In the genomic region with DNA sequence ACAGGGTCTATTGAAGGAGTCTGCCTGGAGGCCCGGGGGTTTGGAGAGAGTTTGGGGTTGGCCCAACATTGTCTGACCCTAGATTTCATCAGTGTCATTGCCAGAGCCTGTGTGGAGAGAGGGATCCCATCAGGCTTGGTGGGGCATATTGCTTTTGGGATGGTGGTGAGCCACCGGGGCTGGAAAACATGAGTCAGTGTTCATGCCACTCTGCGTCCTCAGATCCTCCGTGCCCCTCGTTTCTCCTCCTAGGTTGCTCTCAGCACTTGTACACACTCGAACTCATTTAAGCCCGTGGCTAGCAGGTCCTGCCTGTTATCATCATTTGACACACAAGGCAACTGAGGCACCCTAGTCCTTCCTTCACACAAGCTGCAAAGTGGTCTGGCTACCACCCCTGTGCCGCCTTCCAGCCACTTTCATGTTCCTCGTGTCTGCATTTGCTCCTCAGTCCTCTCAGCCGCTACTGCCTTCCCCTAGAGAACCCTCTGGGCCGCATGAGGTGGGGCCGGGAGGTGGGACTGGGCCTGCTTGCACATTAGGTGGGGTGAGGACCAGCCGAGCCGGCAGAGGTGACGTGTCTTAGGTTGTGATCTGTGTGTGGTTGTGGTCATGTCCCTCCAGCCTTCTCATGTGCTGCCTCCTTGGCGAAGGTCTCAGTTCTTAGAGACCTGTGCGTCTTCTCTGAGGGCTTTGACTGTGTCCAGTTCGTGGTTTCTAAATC, we compare ENCODE assay signal across 17 cellular contexts. TPM values are rescaled to one million over a fixed set of nuclear protein-coding genes. Genes with fewer than 3 reads are reported as not detected.
DNase-seq lines count a peak whose midpoint lies in the region; ATAC-seq and TF ChIP-seq lines count a peak whose summit lies in the region.
"Had no signal": no experiment of that assay in that cellular context is flagged by ENCODE, and none has a peak within 500 bp of the region (broad histone marks: within the 10 kb centered on the region; RNA-seq: fewer than 3 reads in every experiment).

No MANE protein-coding gene starts in this region.

- peaks cover 2% of the 10 kb centered on the region for H3K79me1 ChIP-seq in H9 (ENCODE audit: insufficient read depth, low read depth, low read length, poor library complexity, severe bottlenecking)

- no peaks in the 10 kb centered on the region for H4K20me1 ChIP-seq in H9 (ENCODE audit: control insufficient read depth, insufficient read depth, insufficient read length)

- H3K9me3 ChIP-seq in iPS-15b (ENCODE audit: control insufficient read depth, insufficient read depth, low read length) (no peaks in the 10 kb centered on the region), H9 (ENCODE audit: control insufficient read depth, low read depth, low read length) (no peaks in the 10 kb centered on the region)
- H3K9me3 ChIP-seq: ascending aorta, MG63 had no signal

- no peak overlapping the region for H3K27ac ChIP-seq in H9 (ENCODE audit: insufficient read length, low read depth, low read length)
- H3K27ac ChIP-seq: ascending aorta, PC-9 had no signal

- no peak overlapping the region for H2AFZ ChIP-seq in H9 (ENCODE audit: low read length)
- H2AFZ ChIP-seq: PC-9 had no signal

- peaks cover 5% of the 10 kb centered on the region for H3K23me2 ChIP-seq in H9 (ENCODE audit: insufficient read length, low read depth, low read length, poor library complexity, severe bottlenecking)

- H3K18ac ChIP-seq in H9 (ENCODE audit: insufficient read length, low read depth, low read length), result no peak overlapping the region

- H4K91ac ChIP-seq in H9 (ENCODE audit: insufficient read length, low read depth, low read length), result no peak overlapping the region

- no peak overlapping the region for H3K14ac ChIP-seq in H9 (ENCODE audit: insufficient read depth, low read length)

- no peak overlapping the region for H3K4me2 ChIP-seq in H9 (ENCODE audit: insufficient read depth, insufficient read length, low read length)
- H3K4me2 ChIP-seq: PC-9 had no signal

- no peak overlapping the region for H2BK15ac ChIP-seq in H9 (ENCODE audit: low read depth, low read length)

- POLR2A ChIA-PET in activated B cell treated with CpG ODN at 0.5 μM for 24 hours (lab: Charles Lee), result interaction anchor here (0.6 to 6.6 kb wide), 2 partner anchors 29 to 72 kb away, joined by 3 to 117 read pairs; a partner anchor contains a TSS

- no peak overlapping the region for H2AK5ac ChIP-seq in H9 (ENCODE audit: insufficient read length, low read length)

- no peak for ATAC-seq in activated B cell treated with CpG ODN at 0.5 μM for 24 hours (ENCODE audit: low read depth)
- ATAC-seq in stimulated activated naive B cell treated with anti-CD40 and anti-IgM and Interleukin-4, amounts not matched to agents 10 μg/mL and 1 μg/mL and 100 μg/mL, for 72 hours (replicated peaks), result no peak

- H3K36me3 ChIP-seq in iPS-15b (ENCODE audit: control insufficient read depth, insufficient read depth, low read length), result peaks cover 24% of the 10 kb centered on the region
- H3K36me3 ChIP-seq: ascending aorta had no signal

- peak overlapping the region; percentile 24 for H3K9ac ChIP-seq in iPS-15b (ENCODE audit: low read depth, low read length)
- H3K9ac ChIP-seq in H9 (ENCODE audit: extremely low read depth, insufficient read length, low read length), result no peak overlapping the region

- CTCF ChIA-PET in activated B cell treated with CpG ODN at 0.5 μM for 24 hours (lab: Charles Lee), result no interaction called here

- TF ChIP-seq CTCF in activated B cell treated with CpG ODN at 0.5 μM for 24 hours (IDR thresholded peaks at IDR 0.05) (no peak), H9 (conservative IDR thresholded peaks at IDR 0.05) (no peak)

- DNase-seq in activated T-cell treated with anti-CD3 and anti-CD28 coated beads, Interleukin-2, amount 50 U/mL, for 24 hours, result no peak
- DNase-seq in activated T-cell treated with anti-CD3 and anti-CD28 coated beads for 4 hours (no peak), activated B cell treated with CpG ODN at 0.5 μM for 24 hours (no peak), H9 (no peak), ecto neural progenitor cell (ENCODE audit: low spot score) (no peak), NCI-H1436 treated with DMSO at 0.1 percent for 48 hours (lab: John Stamatoyannopoulos, UW) (no peak)
- DNase-seq in stimulated activated naive B cell treated with anti-CD40 and anti-IgM and Interleukin-4, amounts not matched to agents 10 μg/mL and 1 μg/mL and 100 μg/mL, for 72 hours, result no peak
- DNase-seq: ACHN; activated CD8-positive, alpha-beta memory T cell treated with anti-CD3 and anti-CD28 coated beads, Interleukin-2, amount 50 U/mL, for 4 hours; DMS 273 treated with DMSO at 0.1 percent for 48 hours; effector CD4-positive, alpha-beta T cell; foreskin melanocyte; MG63; NCI-H2227 treated with DMSO at 0.1 percent for 48 hours; PC-9 had no signal

- no peaks in the 10 kb centered on the region for H3K9me3 Mint-ChIP-seq in activated T-cell treated with anti-CD3 and anti-CD28 coated beads, Interleukin-2, amount 50 U/mL, for 24 hours
- H3K9me3 Mint-ChIP-seq in activated B cell treated with CpG ODN at 0.5 μM for 24 hours, result no peaks in the 10 kb centered on the region
- H3K9me3 Mint-ChIP-seq in stimulated activated naive B cell treated with anti-CD40 and anti-IgM and Interleukin-4, amounts not matched to agents 10 μg/mL and 1 μg/mL and 100 μg/mL, for 72 hours, result no peaks in the 10 kb centered on the region
- H3K9me3 Mint-ChIP-seq in H9, result no peaks in the 10 kb centered on the region; a peak in 1 of 5 replicates

- H3K27me3 ChIP-seq in iPS-15b (ENCODE audit: control insufficient read depth, insufficient read depth, low read length) (no peaks in the 10 kb centered on the region), H9 (ENCODE audit: insufficient read depth, low read length) (no peaks in the 10 kb centered on the region)
- H3K27me3 ChIP-seq: ascending aorta, MG63 had no signal

- peaks cover 72% of the 10 kb centered on the region for H3K36me3 Mint-ChIP-seq in activated T-cell treated with anti-CD3 and anti-CD28 coated beads, Interleukin-2, amount 50 U/mL, for 24 hours (ENCODE audit: low read depth)
- H3K36me3 Mint-ChIP-seq in activated B cell treated with CpG ODN at 0.5 μM for 24 hours (ENCODE audit: low read depth) (peaks cover 14% of the 10 kb centered on the region), H9 (ENCODE audit: insufficient read depth in 1 of 3, low read depth in 3 of 3) (peaks cover 5 to 48% (median 36%) of the 10 kb centered on the region in 3 experiments; a peak in 5 of 7 replicates)
- H3K36me3 Mint-ChIP-seq in stimulated activated naive B cell treated with anti-CD40 and anti-IgM and Interleukin-4, amounts not matched to agents 10 μg/mL and 1 μg/mL and 100 μg/mL, for 72 hours, result peaks cover 12 to 35% of the 10 kb centered on the region in 2 donors

- no CpG with 5 or more reads among the region's 18 CpGs for WGBS in H9 (ENCODE audit: extremely low coverage, insufficient read length, low lambda C conversion rate)

- H3K56ac ChIP-seq in H9 (ENCODE audit: insufficient read length, low read depth, low read length), result no peak overlapping the region

- peaks cover 24% of the 10 kb centered on the region for H3K4me1 ChIP-seq in iPS-15b (ENCODE audit: control insufficient read depth, insufficient read depth, low read length)
- H3K4me1 ChIP-seq in H9 (ENCODE audit: insufficient read depth, low read length), result peaks cover 11% of the 10 kb centered on the region; the same call in 1 of the 2 replicates

- H3K4me1 Mint-ChIP-seq in activated T-cell treated with anti-CD3 and anti-CD28 coated beads, Interleukin-2, amount 50 U/mL, for 24 hours (ENCODE audit: low read depth), result peaks cover 60% of the 10 kb centered on the region
- H3K4me1 Mint-ChIP-seq in activated B cell treated with CpG ODN at 0.5 μM for 24 hours (peaks cover 55% of the 10 kb centered on the region), H9 (peaks cover 45 to 48% of the 10 kb centered on the region in 2 experiments)
- H3K4me1 Mint-ChIP-seq in stimulated activated naive B cell treated with anti-CD40 and anti-IgM and Interleukin-4, amounts not matched to agents 10 μg/mL and 1 μg/mL and 100 μg/mL, for 72 hours, result peaks cover 41 to 66% of the 10 kb centered on the region in 2 donors

- H3T11ph ChIP-seq in H9 (ENCODE audit: low read length), result no peak overlapping the region

- no peaks in the 10 kb centered on the region for H3K27me3 Mint-ChIP-seq in activated T-cell treated with anti-CD3 and anti-CD28 coated beads, Interleukin-2, amount 50 U/mL, for 24 hours
- H3K27me3 Mint-ChIP-seq in activated B cell treated with CpG ODN at 0.5 μM for 24 hours (no peaks in the 10 kb centered on the region), H9 (ENCODE audit: low read depth) (no peaks in the 10 kb centered on the region)
- no peaks in the 10 kb centered on the region for H3K27me3 Mint-ChIP-seq in stimulated activated naive B cell treated with anti-CD40 and anti-IgM and Interleukin-4, amounts not matched to agents 10 μg/mL and 1 μg/mL and 100 μg/mL, for 72 hours

- no peak overlapping the region for H3K4ac ChIP-seq in H9 (ENCODE audit: low read depth, low read length)

- H3K79me2 ChIP-seq in H9 (ENCODE audit: insufficient read depth, low read length), result peaks cover 63% of the 10 kb centered on the region

- no peak overlapping the region for H4K8ac ChIP-seq in H9 (replicated peaks; ENCODE audit: insufficient read length, low read depth, low read length)

- H2BK12ac ChIP-seq in H9 (ENCODE audit: insufficient read length, low read depth, low read length), result no peak overlapping the region

- H2BK20ac ChIP-seq in H9 (ENCODE audit: low read depth, low read length, poor library complexity, severe bottlenecking), result no peak overlapping the region

- peak overlapping the region; percentile 57 for H3K4me3 Mint-ChIP-seq in activated T-cell treated with anti-CD3 and anti-CD28 coated beads, Interleukin-2, amount 50 U/mL, for 24 hours
- H3K4me3 Mint-ChIP-seq in activated B cell treated with CpG ODN at 0.5 μM for 24 hours (no peak overlapping the region), H9 (peak overlapping the region in 1 of 2 experiments; percentile 49; a peak in 1 of 5 replicates)
- no peak overlapping the region for H3K4me3 Mint-ChIP-seq in stimulated activated naive B cell treated with anti-CD40 and anti-IgM and Interleukin-4, amounts not matched to agents 10 μg/mL and 1 μg/mL and 100 μg/mL, for 72 hours

- intact Hi-C loops in activated B cell treated with CpG ODN at 0.5 μM for 24 hours (cut with micrococcal nuclease), result no loop called here

- no peak overlapping the region for H2BK120ac ChIP-seq in H9 (ENCODE audit: low read depth, low read length, poor library complexity, severe bottlenecking)

- H3K27ac Mint-ChIP-seq in activated T-cell treated with anti-CD3 and anti-CD28 coated beads, Interleukin-2, amount 50 U/mL, for 24 hours, result peak overlapping the region; percentile 79
- H3K27ac Mint-ChIP-seq in activated B cell treated with CpG ODN at 0.5 μM for 24 hours (peak overlapping the region; percentile 3), H9 (peak overlapping the region in 1 of 3 experiments; percentile 3; a peak in 4 of 7 replicates)
- peak overlapping the region; percentile 77 for H3K27ac Mint-ChIP-seq in stimulated activated naive B cell treated with anti-CD40 and anti-IgM and Interleukin-4, amounts not matched to agents 10 μg/mL and 1 μg/mL and 100 μg/mL, for 72 hours

- peak overlapping the region; percentile 88 for H3K4me3 ChIP-seq in iPS-15b (ENCODE audit: low read depth, low read length)
- H3K4me3 ChIP-seq: ascending aorta, MG63, PC-9 had no signal

- no peak overlapping the region for H4K5ac ChIP-seq in H9 (ENCODE audit: insufficient read length, low read depth, low read length)

- no peak overlapping the region for H3K23ac ChIP-seq in H9 (ENCODE audit: insufficient read length, low read depth, low read length)

- H2BK5ac ChIP-seq in H9 (ENCODE audit: insufficient read length, low read length), result no peak overlapping the region

RNA-seq across cellular contexts. Expression of a gene that starts 3.6 kb away (rescaled TPM):
- total RNA-seq in activated B cell treated with CpG ODN at 0.5 μM for 24 hours (62.1 and 68.8 TPM in 2 replicates), H9 (2021) (198 and 210 TPM in 2 replicates)

RNA-seq across cellular contexts. Expression of a gene that starts 5.2 kb away (rescaled TPM):
- total RNA-seq in activated B cell treated with CpG ODN at 0.5 μM for 24 hours (111 and 113 TPM in 2 replicates), H9 (2021) (92.8 and 95.7 TPM in 2 replicates)

RNA-seq across cellular contexts. Expression of a gene that starts 19.1 kb away (rescaled TPM):
- 67.1 and 74.8 TPM in 2 replicates for total RNA-seq in activated B cell treated with CpG ODN at 0.5 μM for 24 hours
- total RNA-seq in H9 (2021), result 0.63 and 0.86 TPM in 2 replicates

RNA-seq across cellular contexts. Expression of a gene that starts 28.5 kb away (rescaled TPM):
- total RNA-seq in activated B cell treated with CpG ODN at 0.5 μM for 24 hours (41.7 and 43.6 TPM in 2 replicates), H9 (2021) (39.4 and 40.5 TPM in 2 replicates)

RNA-seq across cellular contexts. Expression of a gene that starts 28.5 kb away (rescaled TPM):
- 116 and 119 TPM in 2 replicates for total RNA-seq in activated B cell treated with CpG ODN at 0.5 μM for 24 hours
- 160 and 165 TPM in 2 replicates for total RNA-seq in H9 (2021)

Comparison
In these comparisons a context has a peak if more than half of its experiments do, and no peak if none do; other contexts are left out.
1. RNA of a gene that starts 19.1 kb away (total RNA-seq): 67.1 to 74.8 TPM in activated B cell treated with CpG ODN at 0.5 μM for 24 hours; 0.63 to 0.86 TPM in H9; every median in the first group is over 10 times any median in the second.